ENCODE assay signal across 22 cellular contexts in the genomic region with DNA sequence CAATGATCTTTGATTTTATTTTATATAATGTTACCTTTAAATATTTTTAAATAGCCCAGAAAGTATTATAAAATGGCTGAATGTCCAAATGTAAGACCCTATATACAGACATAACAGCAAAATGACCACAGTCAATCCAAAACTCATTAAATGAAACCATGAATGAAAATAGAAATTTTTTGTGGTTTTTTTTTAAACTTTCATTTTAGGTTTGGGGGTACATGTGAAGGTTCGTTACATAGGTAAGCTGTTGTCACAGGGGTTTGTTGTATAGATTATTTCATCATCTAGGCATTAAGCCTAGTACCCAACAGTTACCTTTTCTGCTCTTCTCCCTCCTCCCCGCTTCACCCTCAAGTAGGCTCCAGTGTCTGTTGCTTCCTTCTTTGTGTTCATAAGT.
DNase-seq lines count a peak whose midpoint lies in the region; ATAC-seq, FAIRE-seq and TF ChIP-seq lines count a peak whose summit lies in the region.
"Had no signal": no experiment of that assay in that cellular context is flagged by ENCODE, and none has a peak within 500 bp of the region (broad histone marks: within the 10 kb centered on the region; RNA-seq: fewer than 3 reads in every experiment).

No MANE protein-coding gene starts in this region.

- intact Hi-C loops in pancreas (cut with DNase I): no loop called here

- H3K9me3 ChIP-seq in pancreas: no peaks in the 10 kb centered on the region
- H3K9me3 ChIP-seq: A549, spleen had no signal

- H3K27ac ChIP-seq in pancreas: no peak overlapping the region
- H3K27ac ChIP-seq: A549, hepatocyte, spleen, WERI-Rb-1 had no signal

- H3K27me3 ChIP-seq in pancreas: no peaks in the 10 kb centered on the region
- H3K27me3 ChIP-seq: hepatocyte, spleen had no signal

- H3K4me1 ChIP-seq in pancreas: peaks cover 0 to 3% (median under 1%) of the 10 kb centered on the region in 3 donors
- H3K4me1 ChIP-seq: A549, spleen had no signal

- H3K9me3 Mint-ChIP-seq in activated T-cell treated with anti-CD3 and anti-CD28 coated beads, Interleukin-2, amount 50 U/mL, for 4 hours: no peaks in the 10 kb centered on the region
- H3K9me3 Mint-ChIP-seq: nephron; stimulated activated naive CD8-positive, alpha-beta T cell treated with anti-CD3 and anti-CD28 coated beads, Interleukin-15, Interleukin-2, amounts not matched to agents 100 ng/mL and 50 ng/mL, for 24 hours had no signal

- no peak overlapping the region for H3K4me3 ChIP-seq in GM12865 (ENCODE audit: low read depth, low read length)
- no peak overlapping the region for H3K4me3 ChIP-seq in pancreas
- H3K4me3 ChIP-seq: A549, hepatocyte, spleen had no signal

- peaks cover 18% of the 10 kb centered on the region for H3K36me3 Mint-ChIP-seq in activated T-cell treated with anti-CD3 and anti-CD28 coated beads, Interleukin-2, amount 50 U/mL, for 4 hours (ENCODE audit: insufficient read depth)

- no peaks in the 10 kb centered on the region for H3K27me3 Mint-ChIP-seq in activated T-cell treated with anti-CD3 and anti-CD28 coated beads, Interleukin-2, amount 50 U/mL, for 4 hours (ENCODE audit: low read depth)
- H3K27me3 Mint-ChIP-seq: activated CD8-positive, alpha-beta T cell treated with anti-CD3 and anti-CD28 coated beads for 36 hours; stimulated activated naive CD8-positive, alpha-beta T cell treated with anti-CD3 and anti-CD28 coated beads, Interleukin-15, Interleukin-2, amounts not matched to agents 100 ng/mL and 50 ng/mL, for 24 hours had no signal

- peaks cover 0 to 4% (median 0%) of the 10 kb centered on the region in 3 donors for H3K36me3 ChIP-seq in pancreas
- H3K36me3 ChIP-seq: WERI-Rb-1 had no signal

- 93 to 94% methylated on average over 2 of the region's 2 CpGs for WGBS in pancreas, 2 donors

- ATAC-seq in GM19395 (IDR thresholded peaks at IDR 0.05; ENCODE audit: unreplicated experiment) (peak; percentile 86), HG02759 (IDR thresholded peaks at IDR 0.05; ENCODE audit: unreplicated experiment) (peak; percentile 40), HG03442 (IDR thresholded peaks at IDR 0.05; ENCODE audit: unreplicated experiment) (peak; percentile 64), pancreas (no peak)
- ATAC-seq in activated T-cell treated with anti-CD3 and anti-CD28 coated beads, Interleukin-2, amount 50 U/mL, for 4 hours: no peak
- ATAC-seq: A549; activated CD8-positive, alpha-beta T cell treated with anti-CD3 and anti-CD28 coated beads for 36 hours; Right ventricle myocardium inferior had no signal

- FAIRE-seq in pancreas (lab: Jason Lieb, UNC): no peak
- FAIRE-seq: A549, keratinocyte had no signal

- TF ChIP-seq CTCF in GM12865 (IDR thresholded peaks at IDR 0.05; ENCODE audit: insufficient read depth, low read depth, low read length, missing control alignments): no peak
- TF ChIP-seq CTCF in pancreas (IDR thresholded peaks at IDR 0.05): no peak

- H3K4me3 Mint-ChIP-seq in activated T-cell treated with anti-CD3 and anti-CD28 coated beads, Interleukin-2, amount 50 U/mL, for 4 hours: no peak overlapping the region
- H3K4me3 Mint-ChIP-seq: activated CD8-positive, alpha-beta T cell treated with anti-CD3 and anti-CD28 coated beads for 36 hours; nephron; stimulated activated naive CD8-positive, alpha-beta T cell treated with anti-CD3 and anti-CD28 coated beads, Interleukin-15, Interleukin-2, amounts not matched to agents 100 ng/mL and 50 ng/mL, for 24 hours had no signal

- peaks cover 6% of the 10 kb centered on the region for H3K4me1 Mint-ChIP-seq in activated T-cell treated with anti-CD3 and anti-CD28 coated beads, Interleukin-2, amount 50 U/mL, for 4 hours (ENCODE audit: low read depth)
- H3K4me1 Mint-ChIP-seq: nephron had no signal

- DNase-seq in GM12865 (ENCODE audit: low read depth) (peak; percentile 40), pancreas (no peak), NCI-H345 (lab: John Stamatoyannopoulos, UW) (no peak), NCI-H446 (lab: John Stamatoyannopoulos, UW) (no peak)
- DNase-seq in activated T-cell treated with anti-CD3 and anti-CD28 coated beads, Interleukin-2, amount 50 U/mL, for 4 hours: no peak
- DNase-seq: activated CD8-positive, alpha-beta T cell treated with anti-CD3 and anti-CD28 coated beads for 36 hours; GOT3; mesendoderm; NCI-H1436; NCI-H2227 treated with DMSO at 0.1 percent for 48 hours; spleen; T-helper 1 cell; WERI-Rb-1 had no signal

Comparison
In these comparisons a context has a peak if more than half of its experiments do, and no peak if none do; other contexts are left out.
1. ATAC-seq: peak in GM19395 (single experiment), HG02759 (single experiment) and HG03442 (single experiment); none in pancreas (0 of 4) and activated T-cell treated with anti-CD3 and anti-CD28 coated beads, Interleukin-2, amount 50 U/mL, for 4 hours (0 of 2).